Comparison of ENCODE assay signal across 25 cellular contexts in genomic region chr2:41904459-41904858, GRCh38.
"Had no signal": no experiment of that assay in that cellular context is flagged by ENCODE, and none has a peak within 500 bp of the region (broad histone marks: within the 10 kb centered on the region; RNA-seq: fewer than 3 reads in every experiment).

No MANE protein-coding gene starts in this region.

- H3K36me3 Mint-ChIP-seq: memory B cell; naive thymus-derived CD8-positive, alpha-beta T cell; neural progenitor cell; stimulated activated naive B cell treated with anti-CD40 and anti-IgM and Interleukin-4, amounts not matched to agents 10 μg/mL and 1 μg/mL and 100 μg/mL, for 72 hours had no signal

- DNase-seq: islet precursor cell; left ventricle myocardium inferior; naive thymus-derived CD8-positive, alpha-beta T cell; nephron progenitor cell; occipital lobe; ovary; stimulated activated CD4-positive, alpha-beta T cell treated with anti-CD3 and anti-CD28 coated beads, Interleukin-12 subunit alpha, Interleukin-12 subunit beta, amount 100 ng/mL, for 4 hours; stimulated activated CD4-positive, alpha-beta T cell treated with anti-CD3 and anti-CD28 coated beads, Interleukin-15, amount 100 ng/mL, for 24 hours; stimulated activated CD4-positive, alpha-beta T cell treated with anti-CD3 and anti-CD28 coated beads, Interleukin-2, amount 100 ng/mL, for 24 hours; stimulated activated CD4-positive, alpha-beta T cell treated with anti-CD3 and anti-CD28 coated beads, Interleukin-4, amount 100 ng/mL, for 1 hour; stimulated activated naive B cell treated with anti-CD40 and anti-IgM and Interleukin-4, amounts not matched to agents 10 μg/mL and 1 μg/mL and 100 μg/mL, for 72 hours; stimulated activated naive CD8-positive, alpha-beta T cell treated with anti-CD3 and anti-CD28 coated beads, Interleukin-15, Interleukin-2, amounts not matched to agents 100 U/mL and 50 U/mL, for 24 hours; stomach; testis; thyroid gland; transverse colon; upper lobe of left lung had no signal

- H3K4me3 Mint-ChIP-seq: memory B cell; naive thymus-derived CD8-positive, alpha-beta T cell; nephron progenitor cell; neural progenitor cell; stimulated activated naive B cell treated with anti-CD40 and anti-IgM and Interleukin-4, amounts not matched to agents 10 μg/mL and 1 μg/mL and 100 μg/mL, for 72 hours had no signal

- H3K36me3 ChIP-seq: left ventricle myocardium inferior, neural progenitor cell, neutrophil, ovary, right atrium auricular region, stomach, thyroid gland, transverse colon, upper lobe of left lung, vagina had no signal

- H3K9me3 ChIP-seq: left ventricle myocardium inferior, neutrophil, ovary, right atrium auricular region, stomach, testis, thyroid gland, transverse colon, upper lobe of left lung, vagina had no signal

- H3K27me3 Mint-ChIP-seq: progenitor cell of endocrine pancreas had no signal

- H3K27ac Mint-ChIP-seq: memory B cell; naive thymus-derived CD8-positive, alpha-beta T cell; nephron progenitor cell; neural progenitor cell; progenitor cell of endocrine pancreas; stimulated activated naive B cell treated with anti-CD40 and anti-IgM and Interleukin-4, amounts not matched to agents 10 μg/mL and 1 μg/mL and 100 μg/mL, for 72 hours had no signal

- H3K4me1 ChIP-seq: thyroid gland, upper lobe of left lung had no signal

- H3K9me3 Mint-ChIP-seq: memory B cell; naive thymus-derived CD8-positive, alpha-beta T cell; nephron progenitor cell; neural progenitor cell; stimulated activated naive B cell treated with anti-CD40 and anti-IgM and Interleukin-4, amounts not matched to agents 10 μg/mL and 1 μg/mL and 100 μg/mL, for 72 hours had no signal

- H3K27ac ChIP-seq: hepatocyte, left ventricle myocardium inferior, neural progenitor cell, neutrophil, ovary, right atrium auricular region, skin epidermis, stomach, testis, thyroid gland, transverse colon, upper lobe of left lung, vagina had no signal

- H3K4me3 ChIP-seq: hepatocyte, left ventricle myocardium inferior, neural progenitor cell, ovary, right atrium auricular region, skin epidermis, stomach, testis, thyroid gland, transverse colon, upper lobe of left lung, vagina had no signal

- H3K4me1 Mint-ChIP-seq: memory B cell; naive thymus-derived CD8-positive, alpha-beta T cell; stimulated activated naive B cell treated with anti-CD40 and anti-IgM and Interleukin-4, amounts not matched to agents 10 μg/mL and 1 μg/mL and 100 μg/mL, for 72 hours had no signal
